12 cellular contexts compared by ENCODE assay signal in the genomic region with DNA sequence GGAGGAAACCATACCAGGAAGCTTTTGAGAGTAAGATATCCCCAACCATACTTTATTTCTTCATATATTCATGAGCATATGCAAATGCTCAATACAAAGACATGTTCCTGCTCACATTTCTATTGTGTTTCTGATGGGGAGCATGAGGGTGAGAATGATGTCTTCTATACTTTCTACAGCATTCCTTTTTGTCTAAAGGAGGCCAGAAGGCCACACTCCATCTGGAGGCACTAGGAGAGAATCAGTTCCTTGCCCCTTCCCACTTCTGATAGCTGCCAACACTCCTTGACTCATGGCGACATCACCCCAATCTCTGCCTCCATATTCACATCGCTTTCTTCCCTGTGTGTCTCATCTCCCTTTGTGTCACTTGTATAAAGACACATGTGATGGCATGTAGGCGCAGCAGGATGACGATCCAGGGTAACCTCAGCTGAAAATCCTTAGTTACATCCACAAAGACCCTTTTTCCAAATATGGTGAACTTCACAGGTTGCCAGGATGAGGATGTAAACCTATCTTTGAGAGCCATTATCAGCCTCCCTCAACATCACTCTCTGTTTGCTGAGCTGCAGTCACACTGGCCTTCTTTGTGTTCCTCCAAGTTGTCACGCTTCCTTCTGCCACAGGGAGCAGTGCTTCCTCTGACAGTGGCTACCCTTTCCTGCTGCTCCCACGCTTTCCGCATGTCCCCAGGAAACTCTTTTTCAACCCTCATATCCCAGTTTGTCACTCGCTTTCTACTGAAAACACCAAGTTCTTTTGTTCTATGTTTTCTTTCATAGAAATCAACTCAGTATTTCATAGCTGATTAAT.
DNase-seq lines count a peak whose midpoint lies in the region; ATAC-seq and TF ChIP-seq lines count a peak whose summit lies in the region.
"Had no signal": no experiment of that assay in that cellular context is flagged by ENCODE, and none has a peak within 500 bp of the region (broad histone marks: within the 10 kb centered on the region; RNA-seq: fewer than 3 reads in every experiment).

No MANE protein-coding gene starts in this region.

- H3K27me3 ChIP-seq in CD8-positive, alpha-beta memory T cell (ENCODE audit: insufficient read depth, low read length, poor library complexity, severe bottlenecking): no peaks in the 10 kb centered on the region
- H3K27me3 ChIP-seq: body of pancreas had no signal

- H3K27ac Mint-ChIP-seq in chondrocyte (ENCODE audit: unreplicated experiment): no peak overlapping the region
- no peak overlapping the region for H3K27ac Mint-ChIP-seq in CD8-positive, alpha-beta memory T cell
- H3K27ac Mint-ChIP-seq in activated CD4-positive, alpha-beta T cell treated with anti-CD3 and anti-CD28 coated beads, Interleukin-2, amount 10 ng/mL, durations not matched to agents 24 days and 14 days: no peak overlapping the region
- no peak overlapping the region for H3K27ac Mint-ChIP-seq in stimulated activated memory B cell treated with anti-CD40 and anti-IgM and Interleukin-4, amounts not matched to agents 10 μg/mL and 1 μg/mL and 100 μg/mL, for 72 hours

- peaks cover 3% of the 10 kb centered on the region for H3K9me3 Mint-ChIP-seq in chondrocyte (ENCODE audit: low read depth)
- H3K9me3 Mint-ChIP-seq in CD8-positive, alpha-beta memory T cell: no peaks in the 10 kb centered on the region
- no peaks in the 10 kb centered on the region for H3K9me3 Mint-ChIP-seq in activated CD4-positive, alpha-beta T cell treated with anti-CD3 and anti-CD28 coated beads, Interleukin-2, amount 10 ng/mL, durations not matched to agents 24 days and 14 days
- peaks cover 3% of the 10 kb centered on the region for H3K9me3 Mint-ChIP-seq in stimulated activated memory B cell treated with anti-CD40 and anti-IgM and Interleukin-4, amounts not matched to agents 10 μg/mL and 1 μg/mL and 100 μg/mL, for 72 hours

- H3K36me3 Mint-ChIP-seq in chondrocyte (ENCODE audit: low read depth): no peaks in the 10 kb centered on the region
- peaks cover 0 to 4% (median 0%) of the 10 kb centered on the region in 3 donors for H3K36me3 Mint-ChIP-seq in CD8-positive, alpha-beta memory T cell
- no peaks in the 10 kb centered on the region for H3K36me3 Mint-ChIP-seq in activated CD4-positive, alpha-beta T cell treated with anti-CD3 and anti-CD28 coated beads, Interleukin-2, amount 10 ng/mL, durations not matched to agents 24 days and 14 days (ENCODE audit: low read depth)
- H3K36me3 Mint-ChIP-seq in stimulated activated memory B cell treated with anti-CD40 and anti-IgM and Interleukin-4, amounts not matched to agents 10 μg/mL and 1 μg/mL and 100 μg/mL, for 72 hours: no peaks in the 10 kb centered on the region

- TF ChIP-seq CTCF in chondrocyte (IDR thresholded peaks at IDR 0.05): peak; percentile 41

- no peaks in the 10 kb centered on the region for H3K9me3 ChIP-seq in CD8-positive, alpha-beta memory T cell (ENCODE audit: low read length)
- H3K9me3 ChIP-seq: body of pancreas had no signal

- H3K27ac ChIP-seq in CD8-positive, alpha-beta memory T cell (ENCODE audit: low read depth, low read length): no peak overlapping the region
- H3K27ac ChIP-seq: body of pancreas had no signal

- peaks cover 3% of the 10 kb centered on the region for H3K27me3 Mint-ChIP-seq in chondrocyte (ENCODE audit: low read depth)
- peaks cover 7 to 38% of the 10 kb centered on the region in 2 donors for H3K27me3 Mint-ChIP-seq in CD8-positive, alpha-beta memory T cell
- peaks cover under 1% of the 10 kb centered on the region for H3K27me3 Mint-ChIP-seq in activated CD4-positive, alpha-beta T cell treated with anti-CD3 and anti-CD28 coated beads, Interleukin-2, amount 10 ng/mL, durations not matched to agents 24 days and 14 days
- peaks cover 27% of the 10 kb centered on the region for H3K27me3 Mint-ChIP-seq in stimulated activated memory B cell treated with anti-CD40 and anti-IgM and Interleukin-4, amounts not matched to agents 10 μg/mL and 1 μg/mL and 100 μg/mL, for 72 hours

- POLR2A ChIA-PET in CD8-positive, alpha-beta memory T cell (lab: Charles Lee): no interaction called here

- ATAC-seq in stimulated activated memory B cell treated with anti-CD40 and anti-IgM and Interleukin-4, amounts not matched to agents 10 μg/mL and 1 μg/mL and 100 μg/mL, for 72 hours: no peak
- ATAC-seq: body of pancreas had no signal

- no peak overlapping the region for H3K4me3 Mint-ChIP-seq in chondrocyte (ENCODE audit: unreplicated experiment)
- no peak overlapping the region for H3K4me3 Mint-ChIP-seq in CD8-positive, alpha-beta memory T cell
- no peak overlapping the region for H3K4me3 Mint-ChIP-seq in activated CD4-positive, alpha-beta T cell treated with anti-CD3 and anti-CD28 coated beads, Interleukin-2, amount 10 ng/mL, durations not matched to agents 24 days and 14 days
- H3K4me3 Mint-ChIP-seq in stimulated activated memory B cell treated with anti-CD40 and anti-IgM and Interleukin-4, amounts not matched to agents 10 μg/mL and 1 μg/mL and 100 μg/mL, for 72 hours: no peak overlapping the region

- CTCF ChIA-PET in CD8-positive, alpha-beta memory T cell (lab: Charles Lee): no interaction called here

- no peaks in the 10 kb centered on the region for H3K36me3 ChIP-seq in CD8-positive, alpha-beta memory T cell (ENCODE audit: insufficient read depth, low read length)

- intact Hi-C loops in activated CD4-positive, alpha-beta T cell treated with anti-CD3 and anti-CD28 coated beads, Interleukin-2, amount 10 ng/mL, durations not matched to agents 24 days and 14 days (cut with micrococcal nuclease): no loop called here

- no peaks in the 10 kb centered on the region for H3K4me1 ChIP-seq in CD8-positive, alpha-beta memory T cell (ENCODE audit: insufficient read depth, low read length)

- DNase-seq in EL (peak; percentile 42), Kasumi-1 (lab: John Stamatoyannopoulos, UW) (peak; percentile 70 to 71), chondrocyte (ENCODE audit: low spot score) (no peak), midbrain (lab: John Stamatoyannopoulos, UW) (peak; percentile 61), NCI-H2107 (lab: John Stamatoyannopoulos, UW) (no peak)
- no peak for DNase-seq in CD8-positive, alpha-beta memory T cell
- DNase-seq in activated CD4-positive, alpha-beta T cell treated with anti-CD3 and anti-CD28 coated beads, Interleukin-2, amount 10 ng/mL, durations not matched to agents 24 days and 14 days: no peak
- DNase-seq: activated T-cell treated with anti-CD3 and anti-CD28 coated beads for 4 hours; body of pancreas; GOT3; stimulated activated naive CD4-positive, alpha-beta T cell had no signal

- peaks cover 22% of the 10 kb centered on the region for H3K4me1 Mint-ChIP-seq in chondrocyte (ENCODE audit: low read depth)
- H3K4me1 Mint-ChIP-seq in CD8-positive, alpha-beta memory T cell: no peaks in the 10 kb centered on the region
- no peaks in the 10 kb centered on the region for H3K4me1 Mint-ChIP-seq in activated CD4-positive, alpha-beta T cell treated with anti-CD3 and anti-CD28 coated beads, Interleukin-2, amount 10 ng/mL, durations not matched to agents 24 days and 14 days
- H3K4me1 Mint-ChIP-seq in stimulated activated memory B cell treated with anti-CD40 and anti-IgM and Interleukin-4, amounts not matched to agents 10 μg/mL and 1 μg/mL and 100 μg/mL, for 72 hours: no peaks in the 10 kb centered on the region

- no peak overlapping the region for H3K4me3 ChIP-seq in CD8-positive, alpha-beta memory T cell (ENCODE audit: low read length)
- H3K4me3 ChIP-seq: body of pancreas had no signal

Comparison
In these comparisons a context has a peak if more than half of its experiments do, and no peak if none do; other contexts are left out.
1. DNase-seq: peak in EL (single experiment), Kasumi-1 (2 of 2) and midbrain (single experiment); none in chondrocyte (single experiment), CD8-positive, alpha-beta memory T cell (0 of 5), activated CD4-positive, alpha-beta T cell treated with anti-CD3 and anti-CD28 coated beads, Interleukin-2, amount 10 ng/mL, durations not matched to agents 24 days and 14 days (single experiment) and NCI-H2107 (single experiment).